ENCODE assay signal across 8 cellular contexts in genomic region chr17:7262192-7263070, GRCh38. TPM values are rescaled to one million over a fixed set of nuclear protein-coding genes. Genes with fewer than 3 reads are reported as not detected.
A peak's percentile ranks its signal among the peaks of the same experiment; 100 is the strongest.
DNase-seq lines count a peak whose midpoint lies in the region; ATAC-seq and TF ChIP-seq lines count a peak whose summit lies in the region.

Gene CLDN7, minus strand, starts transcription at chr17:7262478. Its CDS starts 435 bp downstream, at chr17:7262043.

- peak within 1 kb of the TSS; percentile 49 for H3K27ac Mint-ChIP-seq in activated T-helper 1 cell treated with anti-CD3 and anti-CD28 coated beads, Interleukin-12 subunit alpha, Interleukin-12 subunit beta, Interleukin-2, Interleukin-4 antibody, amounts not matched to agents 30 ng/mL and 10 ng/mL and 1 ng/mL, durations not matched to agents 14 hours and 24 hours and 36 hours
- H3K27ac Mint-ChIP-seq in immature natural killer cell = peak within 1 kb of the TSS in 5 of 6 donors; percentile 23 to 67 (median 36)
- H3K27ac Mint-ChIP-seq in stimulated activated naive CD8-positive, alpha-beta T cell treated with anti-CD3 and anti-CD28 coated beads, Interleukin-15, amount 100 ng/mL, for 72 hours = peak within 1 kb of the TSS; percentile 64 to 74

- H3K27ac ChIP-seq in cardiac muscle cell = no peak within 1 kb of the TSS

- H3K4me1 Mint-ChIP-seq in activated T-helper 1 cell treated with anti-CD3 and anti-CD28 coated beads, Interleukin-12 subunit alpha, Interleukin-12 subunit beta, Interleukin-2, Interleukin-4 antibody, amounts not matched to agents 30 ng/mL and 10 ng/mL and 1 ng/mL, durations not matched to agents 14 hours and 24 hours and 36 hours (ENCODE audit: low read depth) = peaks cover 32% of the 10 kb centered on the region
- H3K4me1 Mint-ChIP-seq in immature natural killer cell = peaks cover 17 to 25% of the 10 kb centered on the region in 2 donors
- H3K4me1 Mint-ChIP-seq in stimulated activated naive CD8-positive, alpha-beta T cell treated with anti-CD3 and anti-CD28 coated beads, Interleukin-15, amount 100 ng/mL, for 72 hours = peaks cover 54% of the 10 kb centered on the region

- H3K9me3 ChIP-seq in cardiac muscle cell (ENCODE audit: low read depth) = no peaks in the 10 kb centered on the region

- no peaks in the 10 kb centered on the region for H3K9me3 Mint-ChIP-seq in activated T-helper 1 cell treated with anti-CD3 and anti-CD28 coated beads, Interleukin-12 subunit alpha, Interleukin-12 subunit beta, Interleukin-2, Interleukin-4 antibody, amounts not matched to agents 30 ng/mL and 10 ng/mL and 1 ng/mL, durations not matched to agents 14 hours and 24 hours and 36 hours
- H3K9me3 Mint-ChIP-seq in immature natural killer cell = no peaks in the 10 kb centered on the region
- no peaks in the 10 kb centered on the region for H3K9me3 Mint-ChIP-seq in stimulated activated naive CD8-positive, alpha-beta T cell treated with anti-CD3 and anti-CD28 coated beads, Interleukin-15, amount 100 ng/mL, for 72 hours

- H3K36me3 ChIP-seq in cardiac muscle cell = peaks cover 14% of the 10 kb centered on the region

- no peak for TF ChIP-seq CTCF in cardiac muscle cell (IDR thresholded peaks at IDR 0.05; ENCODE audit: low read depth, low read length)

- peaks cover 12% of the 10 kb centered on the region for H3K36me3 Mint-ChIP-seq in activated T-helper 1 cell treated with anti-CD3 and anti-CD28 coated beads, Interleukin-12 subunit alpha, Interleukin-12 subunit beta, Interleukin-2, Interleukin-4 antibody, amounts not matched to agents 30 ng/mL and 10 ng/mL and 1 ng/mL, durations not matched to agents 14 hours and 24 hours and 36 hours (ENCODE audit: low read depth)
- H3K36me3 Mint-ChIP-seq in immature natural killer cell = peaks cover 0 to 8% (median 0%) of the 10 kb centered on the region in 3 donors

- no peak for ATAC-seq in Right ventricle myocardium inferior
- ATAC-seq in stimulated activated naive CD8-positive, alpha-beta T cell treated with anti-CD3 and anti-CD28 coated beads, Interleukin-15, amount 100 ng/mL, for 72 hours = no peak
- no peak for ATAC-seq in HG03135 (IDR thresholded peaks at IDR 0.05; ENCODE audit: unreplicated experiment)
- ATAC-seq in GM19351 (IDR thresholded peaks at IDR 0.05; ENCODE audit: unreplicated experiment) = no peak
- no peak for ATAC-seq in HG03039 (IDR thresholded peaks at IDR 0.05; ENCODE audit: unreplicated experiment)

- peak within 1 kb of the TSS; percentile 73 for H3K4me3 Mint-ChIP-seq in activated T-helper 1 cell treated with anti-CD3 and anti-CD28 coated beads, Interleukin-12 subunit alpha, Interleukin-12 subunit beta, Interleukin-2, Interleukin-4 antibody, amounts not matched to agents 30 ng/mL and 10 ng/mL and 1 ng/mL, durations not matched to agents 14 hours and 24 hours and 36 hours
- H3K4me3 Mint-ChIP-seq in immature natural killer cell = peak within 1 kb of the TSS; percentile 72 to 80 (median 73)
- H3K4me3 Mint-ChIP-seq in stimulated activated naive CD8-positive, alpha-beta T cell treated with anti-CD3 and anti-CD28 coated beads, Interleukin-15, amount 100 ng/mL, for 72 hours = peak within 1 kb of the TSS; percentile 83 to 84

- H3K27me3 ChIP-seq in cardiac muscle cell = peaks cover 44% of the 10 kb centered on the region

- peaks cover 23% of the 10 kb centered on the region for H3K27me3 Mint-ChIP-seq in activated T-helper 1 cell treated with anti-CD3 and anti-CD28 coated beads, Interleukin-12 subunit alpha, Interleukin-12 subunit beta, Interleukin-2, Interleukin-4 antibody, amounts not matched to agents 30 ng/mL and 10 ng/mL and 1 ng/mL, durations not matched to agents 14 hours and 24 hours and 36 hours (ENCODE audit: insufficient read depth)
- peaks cover 5 to 33% (median 18%) of the 10 kb centered on the region in 3 donors for H3K27me3 Mint-ChIP-seq in immature natural killer cell (ENCODE audit: low read depth in 3 of 3)
- H3K27me3 Mint-ChIP-seq in stimulated activated naive CD8-positive, alpha-beta T cell treated with anti-CD3 and anti-CD28 coated beads, Interleukin-15, amount 100 ng/mL, for 72 hours = peaks cover 28% of the 10 kb centered on the region

- H3K4me3 ChIP-seq in cardiac muscle cell = peak within 1 kb of the TSS; percentile 25

- DNase-seq in cardiac muscle cell (ENCODE audit: low read depth in 1 of 2, low spot score in 1 of 2) (no peak), Right ventricle myocardium inferior (ENCODE audit: missing footprints) (no peak), immature natural killer cell (no peak)
- DNase-seq in activated T-helper 1 cell treated with anti-CD3 and anti-CD28 coated beads, Interleukin-12 subunit alpha, Interleukin-12 subunit beta, Interleukin-2, Interleukin-4 antibody, amounts not matched to agents 30 ng/mL and 10 ng/mL and 1 ng/mL, durations not matched to agents 14 hours and 24 hours and 36 hours (ENCODE audit: low spot score) = no peak
- DNase-seq in stimulated activated naive CD8-positive, alpha-beta T cell treated with anti-CD3 and anti-CD28 coated beads, Interleukin-15, amount 100 ng/mL, for 72 hours = no peak

- intact Hi-C loops in Right ventricle myocardium inferior (cut with DNase I) = no loop called here
- intact Hi-C loops in activated T-helper 1 cell treated with anti-CD3 and anti-CD28 coated beads, Interleukin-12 subunit alpha, Interleukin-12 subunit beta, Interleukin-2, Interleukin-4 antibody, amounts not matched to agents 30 ng/mL and 10 ng/mL and 1 ng/mL, durations not matched to agents 14 hours and 24 hours and 36 hours (cut with micrococcal nuclease) = loop anchor here (2.0 kb wide), 1 partner anchor 18 kb away; the partner anchor contains the start of gene SLC2A4

- peaks cover 5% of the 10 kb centered on the region for H3K4me1 ChIP-seq in cardiac muscle cell (ENCODE audit: low read depth)

RNA-seq across cellular contexts. Expression of gene CLDN7, which starts in this region (rescaled TPM):
- 0.32 and 0.51 TPM in 2 replicates for total RNA-seq in cardiac muscle cell
- polyA plus RNA-seq in cardiac muscle cell = 0.83 and 0.99 TPM in 2 replicates
- total RNA-seq in Right ventricle myocardium inferior = 1.2 TPM
- 0.15 and 0.60 TPM in 2 replicates for total RNA-seq in activated T-helper 1 cell treated with anti-CD3 and anti-CD28 coated beads, Interleukin-12 subunit alpha, Interleukin-12 subunit beta, Interleukin-2, Interleukin-4 antibody, amounts not matched to agents 30 ng/mL and 10 ng/mL and 1 ng/mL, durations not matched to agents 14 hours and 24 hours and 36 hours
- 1 to 10 TPM; 2.5 to 8.7 (median 3.7) TPM for polyA plus RNA-seq in immature natural killer cell
